9 cellular contexts compared by ENCODE assay signal in genomic region chr20:57439432-57439831, GRCh38. TPM values are rescaled to one million over a fixed set of nuclear protein-coding genes. Genes with fewer than 3 reads are reported as not detected.
A peak's percentile ranks its signal among the peaks of the same experiment; 100 is the strongest.
DNase-seq lines count a peak whose midpoint lies in the region; TF ChIP-seq lines count a peak whose summit lies in the region.
"Had no signal": no experiment of that assay in that cellular context is flagged by ENCODE, and none has a peak within 500 bp of the region (broad histone marks: within the 10 kb centered on the region; RNA-seq: fewer than 3 reads in every experiment).

No MANE protein-coding gene starts in this region.

- H3K36me3 ChIP-seq in MG63 (no peaks in the 10 kb centered on the region), breast epithelium (no peaks in the 10 kb centered on the region)

- peaks cover 0 to 7% of the 10 kb centered on the region in 2 donors for H3K4me1 ChIP-seq in breast epithelium

- TF ChIP-seq CTCF in breast epithelium (IDR thresholded peaks at IDR 0.05): no peak

- no peak overlapping the region for H3K4me3 ChIP-seq in MG63
- H3K4me3 ChIP-seq in breast epithelium: no peak overlapping the region

- in situ Hi-C loops in ACHN (cut with HindIII; ENCODE audit: low pct_ligation_motif_present, low pct_unique_long_range_greater_than_20kb, low sequenced_read_pairs): no loop called here

- peak overlapping the region; percentile 85 to 93 for H3K27ac ChIP-seq in breast epithelium

- no peaks in the 10 kb centered on the region for H3K27me3 ChIP-seq in MG63
- no peaks in the 10 kb centered on the region for H3K27me3 ChIP-seq in breast epithelium

- intact Hi-C loops in breast epithelium (cut with DNase I; ENCODE audit: low total_unique reads): loop anchor here (5.0 kb wide), 1 partner anchor 1017 kb away; no protein-coding TSS in a partner anchor

- TF ChIP-seq POLR2A in breast epithelium (IDR thresholded peaks at IDR 0.05): no peak

- H3K9me3 ChIP-seq in MG63: no peaks in the 10 kb centered on the region
- H3K9me3 ChIP-seq in breast epithelium: no peaks in the 10 kb centered on the region

- DNase-seq in ACHN (peak; percentile 30), MG63 (peak; percentile 55), breast epithelium (ENCODE audit: low spot score in 2 of 2) (peak; percentile 92 to 96), mucosa of gallbladder (ENCODE audit: low spot score) (peak; percentile 74), KG1 (lab: John Stamatoyannopoulos, UW) (no peak), NCI-H1436 (lab: John Stamatoyannopoulos, UW) (no peak), NCI-H1694 treated with DMSO at 0.1 percent for 48 hours (lab: John Stamatoyannopoulos, UW) (no peak)
- DNase-seq in stimulated activated CD4-positive, alpha-beta T cell treated with anti-CD3 and anti-CD28 coated beads, Interleukin-15, amount 100 ng/mL, for 24 hours: no peak
- DNase-seq: AML-193 had no signal

RNA-seq across cellular contexts. Expression of gene RBM38, which starts 48.2 kb away (rescaled TPM):
- total RNA-seq in MG63 (2014; rRNA removed; shearing (Covaris generic); ENCODE audit: low replicate concordance): 50.0 and 51.2 TPM in 2 replicates
- total RNA-seq in breast epithelium (10 to 100 TPM in 2 of 3 donors, 1 to 10 TPM in 1; 5.1 to 13.5 (median 10.5) TPM), mucosa of gallbladder (21.9 TPM)

Comparison
In these comparisons a context has a peak if more than half of its experiments do, and no peak if none do; other contexts are left out.
1. DNase-seq: peak in ACHN (single experiment), MG63 (single experiment), breast epithelium (2 of 2) and mucosa of gallbladder (single experiment); none in stimulated activated CD4-positive, alpha-beta T cell treated with anti-CD3 and anti-CD28 coated beads, Interleukin-15, amount 100 ng/mL, for 24 hours (single experiment), KG1 (single experiment), NCI-H1436 (single experiment) and NCI-H1694 treated with DMSO at 0.1 percent for 48 hours (single experiment).